1 cellular context compared by ENCODE assay signal in the genomic region with DNA sequence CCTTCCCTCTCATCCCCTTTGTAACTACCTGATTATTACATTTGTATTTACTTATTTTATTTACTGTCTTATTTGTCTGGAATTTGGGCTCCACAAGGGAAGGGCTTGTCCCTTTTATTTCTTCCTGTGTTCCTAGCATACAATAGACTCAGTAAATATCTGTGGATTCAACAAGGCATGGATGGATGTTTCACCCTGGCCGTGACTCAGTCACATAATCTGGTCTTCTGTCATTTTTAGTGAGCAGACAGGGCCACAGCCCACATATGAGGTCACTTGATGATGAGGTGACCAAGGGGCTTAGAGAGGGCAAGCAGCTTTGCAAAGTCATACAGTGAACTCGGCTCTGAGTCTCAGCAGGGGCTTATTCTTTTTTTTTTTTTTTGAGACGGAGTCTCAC.
TF ChIP-seq lines count a peak whose summit lies in the region.

No MANE protein-coding gene starts in this region.

TF ChIP-seq in K562, 482 proteins besides CTCF, POLR2A, EP300 and RAD21 (continues in another document):
- TF ChIP-seq ELF4 (CRISPR knock-in tag; IDR thresholded peaks at IDR 0.05) (no peak), PTRF (tag; IDR thresholded peaks at IDR 0.05) (no peak), KAT8 (IDR thresholded peaks at IDR 0.05; ENCODE audit: low read depth) (no peak), CAMTA2 (CRISPR knock-in tag; conservative IDR thresholded peaks at IDR 0.05) (no peak), ZNF384 (IDR thresholded peaks at IDR 0.05; ENCODE audit: low read depth, low read length) (peak; percentile 42; the same call in 1 of the 2 replicates), ZNF696 (CRISPR knock-in tag; conservative IDR thresholded peaks at IDR 0.05) (no peak), TAF7 (tag; IDR thresholded peaks at IDR 0.05) (no peak), ATF1 (CRISPR knock-in tag; IDR thresholded peaks at IDR 0.05) (no peak), ATF1 (tag; IDR thresholded peaks at IDR 0.05) (peak; percentile 22; the same call in 1 of the 2 replicates), FIP1L1 (IDR thresholded peaks at IDR 0.05; ENCODE audit: low read depth, low read length, poor library complexity, severe bottlenecking) (no peak), NFIC (IDR thresholded peaks at IDR 0.05) (no peak), NCOA4 (IDR thresholded peaks at IDR 0.05; ENCODE audit: partially characterized antibody) (no peak), SRSF9 (IDR thresholded peaks at IDR 0.05; ENCODE audit: borderline replicate concordance, low read depth, low read length) (no peak), GABPA (tag; conservative IDR thresholded peaks at IDR 0.05; ENCODE audit: low read depth) (no peak), CREM (IDR thresholded peaks at IDR 0.05; ENCODE audit: low read depth) (peak; percentile 84), FOXK2 (conservative IDR thresholded peaks at IDR 0.05 in 1 of 2, IDR thresholded peaks at IDR 0.05 in 1 of 2; ENCODE audit: low read depth in 2 of 2) (no peak), SRF (CRISPR knock-in tag; IDR thresholded peaks at IDR 0.05) (no peak), SIX5 (IDR thresholded peaks at IDR 0.05; ENCODE audit: borderline replicate concordance in 1 of 2, insufficient read depth in 1 of 2, low read depth in 1 of 2, low read length in 2 of 2) (no peak), WHSC1 (IDR thresholded peaks at IDR 0.05; ENCODE audit: low read length) (no peak), SREBF1 (IDR thresholded peaks at IDR 0.05; ENCODE audit: borderline replicate concordance, low read depth, low read length) (no peak), ZNF165 (CRISPR knock-in tag; IDR thresholded peaks at IDR 0.05; ENCODE audit: borderline replicate concordance) (no peak), BCOR (IDR thresholded peaks at IDR 0.05) (no peak), TRIM28 (IDR thresholded peaks at IDR 0.05) (no peak), MTA3 (IDR thresholded peaks at IDR 0.05; ENCODE audit: borderline replicate concordance) (no peak), CEBPG (CRISPR knock-in tag; IDR thresholded peaks at IDR 0.05) (no peak), CEBPG (tag; conservative IDR thresholded peaks at IDR 0.05 in 1 of 2, IDR thresholded peaks at IDR 0.05 in 1 of 2) (no peak), ZNF583 (CRISPR knock-in tag; IDR thresholded peaks at IDR 0.05) (no peak), DACH1 (IDR thresholded peaks at IDR 0.05; ENCODE audit: partially characterized antibody) (no peak), MYC (IDR thresholded peaks at IDR 0.05; ENCODE audit: low read depth, low read length) (no peak), MYC (CRISPR knock-in tag; IDR thresholded peaks at IDR 0.05; ENCODE audit: borderline replicate concordance, low read depth) (no peak), SMAD2 (IDR thresholded peaks at IDR 0.05; ENCODE audit: low read depth, low read length) (no peak), HDAC6 (IDR thresholded peaks at IDR 0.05; ENCODE audit: low read depth, low read length) (no peak), MCM3 (IDR thresholded peaks at IDR 0.05) (no peak), ZBTB7A (IDR thresholded peaks at IDR 0.05; ENCODE audit: borderline replicate concordance, control insufficient read depth, low read depth, low read length) (peak; percentile 30; the same call in 1 of the 2 replicates), ZNF174 (CRISPR knock-in tag; IDR thresholded peaks at IDR 0.05) (no peak), FOSL1 (tag; conservative IDR thresholded peaks at IDR 0.05) (peak; percentile 37; the same call in 1 of the 2 replicates), DPF2 (IDR thresholded peaks at IDR 0.05) (0 out of 2 replicates have a peak, but pooled peaks have one; percentile 34), NELFE (IDR thresholded peaks at IDR 0.05; ENCODE audit: insufficient read depth, insufficient read length) (no peak), ZNF274 (IDR thresholded peaks at IDR 0.05; ENCODE audit: borderline replicate concordance, low read depth, low read length) (no peak), ZNF197 (CRISPR knock-in tag; IDR thresholded peaks at IDR 0.05; ENCODE audit: low read depth) (no peak), EZH2 (IDR thresholded peaks at IDR 0.05; ENCODE audit: borderline replicate concordance, low read depth, low read length) (no peak), MEIS2 (IDR thresholded peaks at IDR 0.05; ENCODE audit: partially characterized antibody) (peak; percentile 29), ZNF316 (IDR thresholded peaks at IDR 0.05) (peak; percentile 28; the same call in 1 of the 2 replicates), ZBTB8A (IDR thresholded peaks at IDR 0.05; ENCODE audit: partially characterized antibody) (no peak), MCM7 (IDR thresholded peaks at IDR 0.05) (no peak), POLR2AphosphoS5 (IDR thresholded peaks at IDR 0.05; ENCODE audit: control insufficient read depth, insufficient read depth, low read depth, low read length) (no peak), MCM2 (IDR thresholded peaks at IDR 0.05; ENCODE audit: low read depth) (no peak), PHB (CRISPR knock-in tag; IDR thresholded peaks at IDR 0.05) (no peak)
- TF ChIP-seq, protein P1, sequence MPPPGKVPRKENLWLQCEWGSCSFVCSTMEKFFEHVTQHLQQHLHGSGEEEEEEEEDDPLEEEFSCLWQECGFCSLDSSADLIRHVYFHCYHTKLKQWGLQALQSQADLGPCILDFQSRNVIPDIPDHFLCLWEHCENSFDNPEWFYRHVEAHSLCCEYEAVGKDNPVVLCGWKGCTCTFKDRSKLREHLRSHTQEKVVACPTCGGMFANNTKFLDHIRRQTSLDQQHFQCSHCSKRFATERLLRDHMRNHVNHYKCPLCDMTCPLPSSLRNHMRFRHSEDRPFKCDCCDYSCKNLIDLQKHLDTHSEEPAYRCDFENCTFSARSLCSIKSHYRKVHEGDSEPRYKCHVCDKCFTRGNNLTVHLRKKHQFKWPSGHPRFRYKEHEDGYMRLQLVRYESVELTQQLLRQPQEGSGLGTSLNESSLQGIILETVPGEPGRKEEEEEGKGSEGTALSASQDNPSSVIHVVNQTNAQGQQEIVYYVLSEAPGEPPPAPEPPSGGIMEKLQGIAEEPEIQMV (tag; conservative IDR thresholded peaks at IDR 0.05; ENCODE audit: low read depth) = no peak
- TF ChIP-seq, protein P2, sequence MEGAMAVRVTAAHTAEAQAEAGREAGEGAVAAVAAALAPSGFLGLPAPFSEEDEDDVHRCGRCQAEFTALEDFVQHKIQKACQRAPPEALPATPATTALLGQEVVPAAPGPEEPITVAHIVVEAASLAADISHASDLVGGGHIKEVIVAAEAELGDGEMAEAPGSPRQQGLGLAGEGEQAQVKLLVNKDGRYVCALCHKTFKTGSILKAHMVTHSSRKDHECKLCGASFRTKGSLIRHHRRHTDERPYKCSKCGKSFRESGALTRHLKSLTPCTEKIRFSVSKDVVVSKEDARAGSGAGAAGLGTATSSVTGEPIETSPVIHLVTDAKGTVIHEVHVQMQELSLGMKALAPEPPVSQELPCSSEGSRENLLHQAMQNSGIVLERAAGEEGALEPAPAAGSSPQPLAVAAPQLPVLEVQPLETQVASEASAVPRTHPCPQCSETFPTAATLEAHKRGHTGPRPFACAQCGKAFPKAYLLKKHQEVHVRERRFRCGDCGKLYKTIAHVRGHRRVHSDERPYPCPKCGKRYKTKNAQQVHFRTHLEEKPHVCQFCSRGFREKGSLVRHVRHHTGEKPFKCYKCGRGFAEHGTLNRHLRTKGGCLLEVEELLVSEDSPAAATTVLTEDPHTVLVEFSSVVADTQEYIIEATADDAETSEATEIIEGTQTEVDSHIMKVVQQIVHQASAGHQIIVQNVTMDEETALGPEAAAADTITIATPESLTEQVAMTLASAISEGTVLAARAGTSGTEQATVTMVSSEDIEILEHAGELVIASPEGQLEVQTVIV (CRISPR knock-in tag; IDR thresholded peaks at IDR 0.05; ENCODE audit: borderline replicate concordance) = no peak
- TF ChIP-seq, protein P3, sequence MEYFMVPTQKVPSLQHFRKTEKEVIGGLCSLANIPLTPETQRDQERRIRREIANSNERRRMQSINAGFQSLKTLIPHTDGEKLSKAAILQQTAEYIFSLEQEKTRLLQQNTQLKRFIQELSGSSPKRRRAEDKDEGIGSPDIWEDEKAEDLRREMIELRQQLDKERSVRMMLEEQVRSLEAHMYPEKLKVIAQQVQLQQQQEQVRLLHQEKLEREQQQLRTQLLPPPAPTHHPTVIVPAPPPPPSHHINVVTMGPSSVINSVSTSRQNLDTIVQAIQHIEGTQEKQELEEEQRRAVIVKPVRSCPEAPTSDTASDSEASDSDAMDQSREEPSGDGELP (CRISPR knock-in tag; IDR thresholded peaks at IDR 0.05; ENCODE audit: borderline replicate concordance) = no peak
- TF ChIP-seq, protein P4, sequence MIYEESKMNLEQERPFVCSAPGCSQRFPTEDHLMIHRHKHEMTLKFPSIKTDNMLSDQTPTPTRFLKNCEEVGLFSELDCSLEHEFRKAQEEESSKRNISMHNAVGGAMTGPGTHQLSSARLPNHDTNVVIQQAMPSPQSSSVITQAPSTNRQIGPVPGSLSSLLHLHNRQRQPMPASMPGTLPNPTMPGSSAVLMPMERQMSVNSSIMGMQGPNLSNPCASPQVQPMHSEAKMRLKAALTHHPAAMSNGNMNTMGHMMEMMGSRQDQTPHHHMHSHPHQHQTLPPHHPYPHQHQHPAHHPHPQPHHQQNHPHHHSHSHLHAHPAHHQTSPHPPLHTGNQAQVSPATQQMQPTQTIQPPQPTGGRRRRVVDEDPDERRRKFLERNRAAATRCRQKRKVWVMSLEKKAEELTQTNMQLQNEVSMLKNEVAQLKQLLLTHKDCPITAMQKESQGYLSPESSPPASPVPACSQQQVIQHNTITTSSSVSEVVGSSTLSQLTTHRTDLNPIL (CRISPR knock-in tag; IDR thresholded peaks at IDR 0.05) = no peak
- TF ChIP-seq, protein P5, sequence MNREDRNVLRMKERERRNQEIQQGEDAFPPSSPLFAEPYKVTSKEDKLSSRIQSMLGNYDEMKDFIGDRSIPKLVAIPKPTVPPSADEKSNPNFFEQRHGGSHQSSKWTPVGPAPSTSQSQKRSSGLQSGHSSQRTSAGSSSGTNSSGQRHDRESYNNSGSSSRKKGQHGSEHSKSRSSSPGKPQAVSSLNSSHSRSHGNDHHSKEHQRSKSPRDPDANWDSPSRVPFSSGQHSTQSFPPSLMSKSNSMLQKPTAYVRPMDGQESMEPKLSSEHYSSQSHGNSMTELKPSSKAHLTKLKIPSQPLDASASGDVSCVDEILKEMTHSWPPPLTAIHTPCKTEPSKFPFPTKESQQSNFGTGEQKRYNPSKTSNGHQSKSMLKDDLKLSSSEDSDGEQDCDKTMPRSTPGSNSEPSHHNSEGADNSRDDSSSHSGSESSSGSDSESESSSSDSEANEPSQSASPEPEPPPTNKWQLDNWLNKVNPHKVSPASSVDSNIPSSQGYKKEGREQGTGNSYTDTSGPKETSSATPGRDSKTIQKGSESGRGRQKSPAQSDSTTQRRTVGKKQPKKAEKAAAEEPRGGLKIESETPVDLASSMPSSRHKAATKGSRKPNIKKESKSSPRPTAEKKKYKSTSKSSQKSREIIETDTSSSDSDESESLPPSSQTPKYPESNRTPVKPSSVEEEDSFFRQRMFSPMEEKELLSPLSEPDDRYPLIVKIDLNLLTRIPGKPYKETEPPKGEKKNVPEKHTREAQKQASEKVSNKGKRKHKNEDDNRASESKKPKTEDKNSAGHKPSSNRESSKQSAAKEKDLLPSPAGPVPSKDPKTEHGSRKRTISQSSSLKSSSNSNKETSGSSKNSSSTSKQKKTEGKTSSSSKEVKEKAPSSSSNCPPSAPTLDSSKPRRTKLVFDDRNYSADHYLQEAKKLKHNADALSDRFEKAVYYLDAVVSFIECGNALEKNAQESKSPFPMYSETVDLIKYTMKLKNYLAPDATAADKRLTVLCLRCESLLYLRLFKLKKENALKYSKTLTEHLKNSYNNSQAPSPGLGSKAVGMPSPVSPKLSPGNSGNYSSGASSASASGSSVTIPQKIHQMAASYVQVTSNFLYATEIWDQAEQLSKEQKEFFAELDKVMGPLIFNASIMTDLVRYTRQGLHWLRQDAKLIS (CRISPR knock-in tag; IDR thresholded peaks at IDR 0.05) = no peak
- TF ChIP-seq, protein P6, sequence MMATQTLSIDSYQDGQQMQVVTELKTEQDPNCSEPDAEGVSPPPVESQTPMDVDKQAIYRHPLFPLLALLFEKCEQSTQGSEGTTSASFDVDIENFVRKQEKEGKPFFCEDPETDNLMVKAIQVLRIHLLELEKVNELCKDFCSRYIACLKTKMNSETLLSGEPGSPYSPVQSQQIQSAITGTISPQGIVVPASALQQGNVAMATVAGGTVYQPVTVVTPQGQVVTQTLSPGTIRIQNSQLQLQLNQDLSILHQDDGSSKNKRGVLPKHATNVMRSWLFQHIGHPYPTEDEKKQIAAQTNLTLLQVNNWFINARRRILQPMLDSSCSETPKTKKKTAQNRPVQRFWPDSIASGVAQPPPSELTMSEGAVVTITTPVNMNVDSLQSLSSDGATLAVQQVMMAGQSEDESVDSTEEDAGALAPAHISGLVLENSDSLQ (IDR thresholded peaks at IDR 0.05) = 0 out of 2 replicates have a peak, but pooled peaks have one; percentile 46
- TF ChIP-seq, protein P7, sequence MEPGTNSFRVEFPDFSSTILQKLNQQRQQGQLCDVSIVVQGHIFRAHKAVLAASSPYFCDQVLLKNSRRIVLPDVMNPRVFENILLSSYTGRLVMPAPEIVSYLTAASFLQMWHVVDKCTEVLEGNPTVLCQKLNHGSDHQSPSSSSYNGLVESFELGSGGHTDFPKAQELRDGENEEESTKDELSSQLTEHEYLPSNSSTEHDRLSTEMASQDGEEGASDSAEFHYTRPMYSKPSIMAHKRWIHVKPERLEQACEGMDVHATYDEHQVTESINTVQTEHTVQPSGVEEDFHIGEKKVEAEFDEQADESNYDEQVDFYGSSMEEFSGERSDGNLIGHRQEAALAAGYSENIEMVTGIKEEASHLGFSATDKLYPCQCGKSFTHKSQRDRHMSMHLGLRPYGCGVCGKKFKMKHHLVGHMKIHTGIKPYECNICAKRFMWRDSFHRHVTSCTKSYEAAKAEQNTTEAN (CRISPR knock-in tag; IDR thresholded peaks at IDR 0.05) = no peak
- TF ChIP-seq, protein P8, sequence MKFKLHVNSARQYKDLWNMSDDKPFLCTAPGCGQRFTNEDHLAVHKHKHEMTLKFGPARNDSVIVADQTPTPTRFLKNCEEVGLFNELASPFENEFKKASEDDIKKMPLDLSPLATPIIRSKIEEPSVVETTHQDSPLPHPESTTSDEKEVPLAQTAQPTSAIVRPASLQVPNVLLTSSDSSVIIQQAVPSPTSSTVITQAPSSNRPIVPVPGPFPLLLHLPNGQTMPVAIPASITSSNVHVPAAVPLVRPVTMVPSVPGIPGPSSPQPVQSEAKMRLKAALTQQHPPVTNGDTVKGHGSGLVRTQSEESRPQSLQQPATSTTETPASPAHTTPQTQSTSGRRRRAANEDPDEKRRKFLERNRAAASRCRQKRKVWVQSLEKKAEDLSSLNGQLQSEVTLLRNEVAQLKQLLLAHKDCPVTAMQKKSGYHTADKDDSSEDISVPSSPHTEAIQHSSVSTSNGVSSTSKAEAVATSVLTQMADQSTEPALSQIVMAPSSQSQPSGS (CRISPR knock-in tag; IDR thresholded peaks at IDR 0.05) = no peak
- TF ChIP-seq, protein P9, sequence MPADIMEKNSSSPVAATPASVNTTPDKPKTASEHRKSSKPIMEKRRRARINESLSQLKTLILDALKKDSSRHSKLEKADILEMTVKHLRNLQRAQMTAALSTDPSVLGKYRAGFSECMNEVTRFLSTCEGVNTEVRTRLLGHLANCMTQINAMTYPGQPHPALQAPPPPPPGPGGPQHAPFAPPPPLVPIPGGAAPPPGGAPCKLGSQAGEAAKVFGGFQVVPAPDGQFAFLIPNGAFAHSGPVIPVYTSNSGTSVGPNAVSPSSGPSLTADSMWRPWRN (IDR thresholded peaks at IDR 0.05; ENCODE audit: low read depth) = no peak
